In genomic region chr11:2426221-2426620, GRCh38 we compare ENCODE assay signal across 10 cellular contexts. TPM values are rescaled to one million over a fixed set of nuclear protein-coding genes. Genes with fewer than 3 reads are reported as not detected.
"Had no signal": no experiment of that assay in that cellular context is flagged by ENCODE, and none has a peak within 500 bp of the region (broad histone marks: within the 10 kb centered on the region; RNA-seq: fewer than 3 reads in every experiment).

No MANE protein-coding gene starts in this region.

- H3K36me3 ChIP-seq: HAP-1 had no signal

- DNase-seq: H7, HFFc6 had no signal

- H3K4me1 ChIP-seq: HAP-1 had no signal

- H2AFZ ChIP-seq: GM23338 had no signal

- FAIRE-seq: HepG2 had no signal

- H3K27ac ChIP-seq: HL-60 had no signal

- H3K4me2 ChIP-seq: GM23338 had no signal

- H3K9me3 ChIP-seq: HAP-1 had no signal

- ATAC-seq: GM23338, HCT116, HepG2 had no signal

- H3K4me3 ChIP-seq: GM23338, HAP-1 had no signal

RNA-seq across cellular contexts. Expression of gene TRPM5, which starts 18.1 kb away (rescaled TPM):
- total RNA-seq: GM23338, H4, H7, HepG2, HFFc6 had no signal
- polyA plus RNA-seq: GM23338, IgD-negative memory B cell had no signal

RNA-seq across cellular contexts. Expression of gene KCNQ1, which starts 18.6 kb away (rescaled TPM):
- total RNA-seq: HFFc6, HT1080 had no signal

RNA-seq across cellular contexts. Expression of gene CD81, which starts 49.1 kb away (rescaled TPM):
- total RNA-seq: HepG2 had no signal
- polyA plus RNA-seq: HepG2 had no signal
